ENCODE assay signal across 14 cellular contexts in the genomic region with DNA sequence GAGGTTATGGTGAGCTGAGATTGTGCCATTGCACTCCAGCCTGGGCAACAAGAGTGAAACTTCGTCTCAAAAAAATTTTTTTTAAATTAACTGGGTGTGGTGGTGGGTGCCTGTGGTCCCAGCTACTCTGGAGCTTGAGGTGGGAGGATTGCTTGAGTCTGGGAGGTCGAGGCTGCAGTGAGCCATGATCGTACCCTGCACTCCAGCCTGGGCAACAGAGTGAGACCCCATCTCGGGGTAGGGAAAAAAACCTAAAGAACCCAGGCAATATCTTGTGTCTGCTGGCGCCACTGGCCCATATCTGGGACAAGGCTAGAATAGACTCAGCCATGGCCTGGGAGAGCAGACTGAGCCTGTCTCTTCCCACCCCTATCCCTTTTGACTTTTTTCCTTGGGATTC. TPM values are rescaled to one million over a fixed set of nuclear protein-coding genes. Genes with fewer than 3 reads are reported as not detected.
"Had no signal": no experiment of that assay in that cellular context is flagged by ENCODE, and none has a peak within 500 bp of the region (broad histone marks: within the 10 kb centered on the region; RNA-seq: fewer than 3 reads in every experiment).

No MANE protein-coding gene starts in this region.

- DNase-seq: activated CD4-positive, alpha-beta T cell treated with anti-CD3 and anti-CD28 coated beads, Interleukin-2, amount 50 U/mL, for 48 hours; activated CD4-positive, CD25-positive, alpha-beta regulatory T cell treated with anti-CD3 and anti-CD28 coated beads, Interleukin-2, amount 50 U/mL, for 72 hours; activated CD8-positive, alpha-beta memory T cell treated with anti-CD3 and anti-CD28 coated beads, Interleukin-2, amount 10 ng/mL, durations not matched to agents 7 days and 5 days; activated effector memory CD4-positive, alpha-beta T cell treated with anti-CD3 and anti-CD28 coated beads, Interleukin-2, amount 50 U/mL, for 16 hours; activated T-cell treated with anti-CD3 and anti-CD28 coated beads, Interleukin-2, amount 50 U/mL, for 24 hours; amniotic stem cell; body of pancreas; cerebellar nuclear complex; glutamatergic neuron; stimulated activated CD4-positive, alpha-beta T cell treated with anti-CD3 and anti-CD28 coated beads, Interleukin-4, amount 100 ng/mL, for 4 hours; stimulated activated naive CD8-positive, alpha-beta T cell treated with anti-CD3 and anti-CD28 coated beads, Interleukin-15, amount 100 ng/mL, for 72 hours had no signal

- H3K27ac ChIP-seq: esophagus muscularis mucosa had no signal

- ATAC-seq: body of pancreas had no signal

- H3K4me3 ChIP-seq: body of pancreas, esophagus muscularis mucosa had no signal

- H3K36me3 ChIP-seq: esophagus muscularis mucosa had no signal

- H3K9me3 Mint-ChIP-seq: activated naive CD4-positive, alpha-beta T cell treated with anti-CD3 and anti-CD28 coated beads, Interleukin-2, amount 50 U/mL, for 72 hours; activated T-cell treated with anti-CD3 and anti-CD28 coated beads, Interleukin-2, amount 50 U/mL, for 24 hours; stimulated activated naive CD8-positive, alpha-beta T cell treated with anti-CD3 and anti-CD28 coated beads, Interleukin-15, amount 100 ng/mL, for 72 hours; T-helper 2 cell treated with Interferon-gamma antibody and Interleukin-4, amounts not matched to agents 5 μg/mL and 100 μg/mL, for 36 hours had no signal

- H3K27me3 Mint-ChIP-seq: stimulated activated naive CD8-positive, alpha-beta T cell treated with anti-CD3 and anti-CD28 coated beads, Interleukin-15, amount 100 ng/mL, for 72 hours had no signal

- H3K9me3 ChIP-seq: body of pancreas, esophagus muscularis mucosa had no signal

- H3K4me1 ChIP-seq: esophagus muscularis mucosa had no signal

- H3K27ac Mint-ChIP-seq: activated CD8-positive, alpha-beta memory T cell treated with anti-CD3 and anti-CD28 coated beads, Interleukin-2, amount 10 ng/mL, durations not matched to agents 7 days and 5 days; activated naive CD4-positive, alpha-beta T cell treated with anti-CD3 and anti-CD28 coated beads, Interleukin-2, amount 50 U/mL, for 72 hours; activated T-cell treated with anti-CD3 and anti-CD28 coated beads, Interleukin-2, amount 50 U/mL, for 24 hours; T-helper 2 cell treated with Interferon-gamma antibody and Interleukin-4, amounts not matched to agents 5 μg/mL and 100 μg/mL, for 36 hours had no signal

- H3K4me3 Mint-ChIP-seq: activated CD8-positive, alpha-beta memory T cell treated with anti-CD3 and anti-CD28 coated beads, Interleukin-2, amount 10 ng/mL, durations not matched to agents 7 days and 5 days; activated T-cell treated with anti-CD3 and anti-CD28 coated beads, Interleukin-2, amount 50 U/mL, for 24 hours; stimulated activated naive CD8-positive, alpha-beta T cell treated with anti-CD3 and anti-CD28 coated beads, Interleukin-15, amount 100 ng/mL, for 72 hours; T-helper 2 cell treated with Interferon-gamma antibody and Interleukin-4, amounts not matched to agents 5 μg/mL and 100 μg/mL, for 36 hours had no signal

- H3K36me3 Mint-ChIP-seq: activated CD8-positive, alpha-beta memory T cell treated with anti-CD3 and anti-CD28 coated beads, Interleukin-2, amount 10 ng/mL, durations not matched to agents 7 days and 5 days; activated naive CD4-positive, alpha-beta T cell treated with anti-CD3 and anti-CD28 coated beads, Interleukin-2, amount 50 U/mL, for 72 hours had no signal

- H3K27me3 ChIP-seq: body of pancreas, esophagus muscularis mucosa had no signal

RNA-seq across cellular contexts. Expression of gene GPRC5A, which starts 9.1 kb away (rescaled TPM):
- total RNA-seq: activated CD8-positive, alpha-beta memory T cell treated with anti-CD3 and anti-CD28 coated beads, Interleukin-2, amount 10 ng/mL, durations not matched to agents 7 days and 5 days had no signal
